Comparison of ENCODE assay signal across 19 cellular contexts in genomic region chr2:85231242-85231805, GRCh38.
A peak's percentile ranks its signal among the peaks of the same experiment; 100 is the strongest.
DNase-seq lines count a peak whose midpoint lies in the region; ATAC-seq and TF ChIP-seq lines count a peak whose summit lies in the region.
"Had no signal": no experiment of that assay in that cellular context is flagged by ENCODE, and none has a peak within 500 bp of the region (broad histone marks: within the 10 kb centered on the region; RNA-seq: fewer than 3 reads in every experiment).

No MANE protein-coding gene starts in this region.

- peak; percentile 27 for TF ChIP-seq CTCF in OCI-LY3 (IDR thresholded peaks at IDR 0.05; ENCODE audit: low read depth, low read length)

- no peak overlapping the region for H3K27ac ChIP-seq in OCI-LY3 (ENCODE audit: low read length)
- H3K27ac ChIP-seq: cardiac muscle cell, left lung, parathyroid adenoma, tibial nerve had no signal

- no peaks in the 10 kb centered on the region for H3K4me1 Mint-ChIP-seq in activated naive CD4-positive, alpha-beta T cell treated with anti-CD3 and anti-CD28 coated beads for 36 hours (ENCODE audit: low read depth)
- H3K4me1 Mint-ChIP-seq: activated B cell treated with CpG ODN at 0.5 μM for 24 hours, B cell had no signal

- peak; percentile 71 for DNase-seq in ELF-1 (ENCODE audit: low read depth, low spot score)
- peak; percentile 36 for DNase-seq in iPS-NIHi11 (ENCODE audit: low spot score)
- no peak for DNase-seq in activated naive CD4-positive, alpha-beta T cell treated with anti-CD3 and anti-CD28 coated beads for 36 hours
- DNase-seq in NCI-H1417 (lab: John Stamatoyannopoulos, UW): no peak
- DNase-seq: activated B cell treated with CpG ODN at 0.5 μM for 24 hours; effector CD4-positive, alpha-beta T cell; left lung; MG63; NCI-H2029 treated with DMSO at 0.1 percent for 48 hours; NCI-H774; small intestine had no signal

- intact Hi-C loops in activated naive CD4-positive, alpha-beta T cell treated with anti-CD3 and anti-CD28 coated beads for 36 hours (cut with micrococcal nuclease): no loop called here

- H3K4me1 ChIP-seq in OCI-LY3 (ENCODE audit: low read length): no peaks in the 10 kb centered on the region
- H3K4me1 ChIP-seq: left lung had no signal

- H3K27me3 ChIP-seq in OCI-LY3 (ENCODE audit: low read depth, low read length): no peaks in the 10 kb centered on the region
- H3K27me3 ChIP-seq: cardiac muscle cell, left lung, tibial nerve had no signal

- H2AFZ ChIP-seq in OCI-LY3 (ENCODE audit: low read depth, low read length): no peak overlapping the region; the same call in 1 of the 2 replicates
- H2AFZ ChIP-seq: parathyroid adenoma had no signal

- no peaks in the 10 kb centered on the region for H4K20me1 ChIP-seq in OCI-LY3 (ENCODE audit: insufficient read depth, low read length)

- H3K36me3 ChIP-seq in OCI-LY3 (replicated peaks; ENCODE audit: low read depth, low read length): no peaks in the 10 kb centered on the region
- H3K36me3 ChIP-seq: cardiac muscle cell, left lung, MG63, tibial nerve had no signal

- no peaks in the 10 kb centered on the region for H3K36me3 Mint-ChIP-seq in activated naive CD4-positive, alpha-beta T cell treated with anti-CD3 and anti-CD28 coated beads for 36 hours (ENCODE audit: low read depth)

- peak overlapping the region; percentile 28 for H3K4me2 ChIP-seq in OCI-LY3 (ENCODE audit: low read length)

- peak; percentile 45 for ATAC-seq in GM18868 (IDR thresholded peaks at IDR 0.05; ENCODE audit: unreplicated experiment)
- ATAC-seq in HG03460 (IDR thresholded peaks at IDR 0.05; ENCODE audit: unreplicated experiment): no peak
- ATAC-seq in GM19324 (IDR thresholded peaks at IDR 0.05; ENCODE audit: low FRiP score, unreplicated experiment): no peak
- ATAC-seq: left lung had no signal

- CTCF ChIA-PET in activated naive CD4-positive, alpha-beta T cell treated with anti-CD3 and anti-CD28 coated beads for 36 hours (lab: Charles Lee): no interaction called here

- no peak overlapping the region for H3K4me3 Mint-ChIP-seq in activated naive CD4-positive, alpha-beta T cell treated with anti-CD3 and anti-CD28 coated beads for 36 hours
- H3K4me3 Mint-ChIP-seq: activated B cell treated with CpG ODN at 0.5 μM for 24 hours, B cell had no signal

- no peak overlapping the region for H3K27ac Mint-ChIP-seq in activated naive CD4-positive, alpha-beta T cell treated with anti-CD3 and anti-CD28 coated beads for 36 hours
- H3K27ac Mint-ChIP-seq: activated B cell treated with CpG ODN at 0.5 μM for 24 hours, B cell had no signal

- H3K4me3 ChIP-seq in OCI-LY3 (ENCODE audit: low read length): no peak overlapping the region
- H3K4me3 ChIP-seq: cardiac muscle cell, left lung, MG63, tibial nerve had no signal

- no peaks in the 10 kb centered on the region for H3K9me3 ChIP-seq in OCI-LY3 (ENCODE audit: insufficient read depth, low read length)
- H3K9me3 ChIP-seq: left lung, MG63, tibial nerve had no signal

- H3K27me3 Mint-ChIP-seq in activated naive CD4-positive, alpha-beta T cell treated with anti-CD3 and anti-CD28 coated beads for 36 hours (ENCODE audit: low read depth): peaks cover 6% of the 10 kb centered on the region

- no peaks in the 10 kb centered on the region for H3K9me3 Mint-ChIP-seq in activated naive CD4-positive, alpha-beta T cell treated with anti-CD3 and anti-CD28 coated beads for 36 hours
- H3K9me3 Mint-ChIP-seq: activated B cell treated with CpG ODN at 0.5 μM for 24 hours had no signal

- H3K9ac ChIP-seq in OCI-LY3 (ENCODE audit: low read length): no peak overlapping the region
- H3K9ac ChIP-seq: parathyroid adenoma had no signal

- no peaks in the 10 kb centered on the region for H3K79me2 ChIP-seq in OCI-LY3 (ENCODE audit: low read length)

Comparison
In these comparisons a context has a peak if more than half of its experiments do, and no peak if none do; other contexts are left out.
1. DNase-seq: peak in ELF-1 (single experiment) and iPS-NIHi11 (single experiment); none in activated naive CD4-positive, alpha-beta T cell treated with anti-CD3 and anti-CD28 coated beads for 36 hours (single experiment) and NCI-H1417 (0 of 3).